ENCODE assay signal across 9 cellular contexts in genomic region chr3:116059421-116060096, GRCh38.
A peak's percentile ranks its signal among the peaks of the same experiment; 100 is the strongest.
DNase-seq lines count a peak whose midpoint lies in the region; ATAC-seq, FAIRE-seq and TF ChIP-seq lines count a peak whose summit lies in the region.
"Had no signal": no experiment of that assay in that cellular context is flagged by ENCODE, and none has a peak within 500 bp of the region (broad histone marks: within the 10 kb centered on the region; RNA-seq: fewer than 3 reads in every experiment).

No MANE protein-coding gene starts in this region.

- H3K36me3 Mint-ChIP-seq in neural progenitor cell, result peaks cover 4% of the 10 kb centered on the region
- no peaks in the 10 kb centered on the region for H3K36me3 Mint-ChIP-seq in activated naive CD4-positive, alpha-beta T cell treated with anti-CD3 and anti-CD28 coated beads, Interleukin-2, amount 50 U/mL, for 72 hours

- H3K27me3 ChIP-seq in bronchial epithelial cell (ENCODE audit: control insufficient read depth, insufficient read depth, low read length) (no peaks in the 10 kb centered on the region), neural progenitor cell (no peaks in the 10 kb centered on the region), Karpas-422 (ENCODE audit: low read length) (no peaks in the 10 kb centered on the region)

- H3K4me1 ChIP-seq in neural progenitor cell, result peaks cover 5% of the 10 kb centered on the region
- no peaks in the 10 kb centered on the region for H3K4me1 ChIP-seq in Karpas-422 (ENCODE audit: low read length)

- no peaks in the 10 kb centered on the region for H3K9me2 ChIP-seq in Karpas-422 (replicated peaks; ENCODE audit: insufficient read depth, low read length)

- H3F3A ChIP-seq in neural progenitor cell (ENCODE audit: low read depth), result no peaks in the 10 kb centered on the region

- no peaks in the 10 kb centered on the region for H3K9me3 ChIP-seq in neural progenitor cell (ENCODE audit: low read depth)
- H3K9me3 ChIP-seq in Karpas-422 (ENCODE audit: low read length), result no peaks in the 10 kb centered on the region

- peak; percentile 18 for FAIRE-seq in bronchial epithelial cell (lab: Jason Lieb, UNC)

- H3K36me3 ChIP-seq in bronchial epithelial cell (ENCODE audit: control insufficient read depth, insufficient read depth, low read length), result no peaks in the 10 kb centered on the region
- no peaks in the 10 kb centered on the region for H3K36me3 ChIP-seq in neural progenitor cell
- no peaks in the 10 kb centered on the region for H3K36me3 ChIP-seq in Karpas-422 (ENCODE audit: insufficient read depth, low read length)

- TF ChIP-seq CTCF in bronchial epithelial cell (IDR thresholded peaks at IDR 0.05; ENCODE audit: insufficient read depth, low read length, severe bottlenecking), result no peak
- TF ChIP-seq CTCF in neural progenitor cell (IDR thresholded peaks at IDR 0.05), result no peak

- no peaks in the 10 kb centered on the region for H3K79me2 ChIP-seq in neural progenitor cell (ENCODE audit: low read depth)
- no peaks in the 10 kb centered on the region for H3K79me2 ChIP-seq in Karpas-422 (ENCODE audit: low read length)

- H3K27me3 Mint-ChIP-seq in neural progenitor cell (ENCODE audit: insufficient read depth, low read depth), result peaks cover 4% of the 10 kb centered on the region

- H3K9me3 Mint-ChIP-seq in neural progenitor cell, result no peaks in the 10 kb centered on the region
- peaks cover 0 to 3% of the 10 kb centered on the region in 2 donors for H3K9me3 Mint-ChIP-seq in activated naive CD4-positive, alpha-beta T cell treated with anti-CD3 and anti-CD28 coated beads, Interleukin-2, amount 50 U/mL, for 72 hours
- H3K9me3 Mint-ChIP-seq: activated T-helper 2 cell treated with anti-CD3 and anti-CD28 coated beads, Interferon-gamma antibody, Interleukin-2, Interleukin-4, amounts not matched to agents 10 μg/mL and 5 μg/mL and 100 μg/mL, durations not matched to agents 14 hours and 24 hours and 36 hours had no signal

- H3K4me2 ChIP-seq in neural progenitor cell (no peak overlapping the region), Karpas-422 (ENCODE audit: low read depth, low read length, poor library complexity, severe bottlenecking) (no peak overlapping the region)

- H4K20me1 ChIP-seq in neural progenitor cell (ENCODE audit: low read depth), result no peaks in the 10 kb centered on the region
- H4K20me1 ChIP-seq in Karpas-422 (ENCODE audit: insufficient read depth, low read depth, low read length), result no peaks in the 10 kb centered on the region

- ATAC-seq in GM21723 (IDR thresholded peaks at IDR 0.05; ENCODE audit: unreplicated experiment) (no peak), HG03175 (IDR thresholded peaks at IDR 0.05; ENCODE audit: unreplicated experiment) (no peak)
- no peak for ATAC-seq in activated naive CD4-positive, alpha-beta T cell treated with anti-CD3 and anti-CD28 coated beads, Interleukin-2, amount 50 U/mL, for 72 hours

- DNase-seq in EH (ENCODE audit: low read depth) (peak; percentile 65), LoVo (ENCODE audit: low spot score) (peak; percentile 49), bronchial epithelial cell (ENCODE audit: low read depth) (peak; percentile 99), neural progenitor cell (ENCODE audit: low spot score) (peak; percentile 29), Karpas-422 (no peak)
- DNase-seq in activated naive CD4-positive, alpha-beta T cell treated with anti-CD3 and anti-CD28 coated beads, Interleukin-2, amount 50 U/mL, for 72 hours (ENCODE audit: low spot score in 2 of 2), result no peak

- no peak overlapping the region for H2AFZ ChIP-seq in neural progenitor cell (replicated peaks)
- H2AFZ ChIP-seq in Karpas-422 (ENCODE audit: low read length), result no peak overlapping the region

- peaks cover 17% of the 10 kb centered on the region for H3K4me1 Mint-ChIP-seq in neural progenitor cell

- no peak overlapping the region for H3K4me3 Mint-ChIP-seq in neural progenitor cell

- peak overlapping the region; percentile 32 for H3K27ac Mint-ChIP-seq in neural progenitor cell
- H3K27ac Mint-ChIP-seq in activated naive CD4-positive, alpha-beta T cell treated with anti-CD3 and anti-CD28 coated beads, Interleukin-2, amount 50 U/mL, for 72 hours, result no peak overlapping the region
- H3K27ac Mint-ChIP-seq: activated T-helper 2 cell treated with anti-CD3 and anti-CD28 coated beads, Interferon-gamma antibody, Interleukin-2, Interleukin-4, amounts not matched to agents 10 μg/mL and 5 μg/mL and 100 μg/mL, durations not matched to agents 14 hours and 24 hours and 36 hours had no signal

- no peak overlapping the region for H3K4me3 ChIP-seq in bronchial epithelial cell (ENCODE audit: low read depth, low read length)
- H3K4me3 ChIP-seq in neural progenitor cell, result no peak overlapping the region
- no peak overlapping the region for H3K4me3 ChIP-seq in Karpas-422 (ENCODE audit: low read length)

- H3K9ac ChIP-seq in neural progenitor cell (no peak overlapping the region), Karpas-422 (ENCODE audit: low read length) (no peak overlapping the region)

- no peak overlapping the region for H3K27ac ChIP-seq in neural progenitor cell
- H3K27ac ChIP-seq in Karpas-422 (ENCODE audit: low read length), result no peak overlapping the region

Comparison
In these comparisons a context has a peak if more than half of its experiments do, and no peak if none do; other contexts are left out.
1. DNase-seq: peak in EH (single experiment), LoVo (single experiment), bronchial epithelial cell (single experiment) and neural progenitor cell (single experiment); none in activated naive CD4-positive, alpha-beta T cell treated with anti-CD3 and anti-CD28 coated beads, Interleukin-2, amount 50 U/mL, for 72 hours (0 of 2) and Karpas-422 (single experiment).